In the genomic region with DNA sequence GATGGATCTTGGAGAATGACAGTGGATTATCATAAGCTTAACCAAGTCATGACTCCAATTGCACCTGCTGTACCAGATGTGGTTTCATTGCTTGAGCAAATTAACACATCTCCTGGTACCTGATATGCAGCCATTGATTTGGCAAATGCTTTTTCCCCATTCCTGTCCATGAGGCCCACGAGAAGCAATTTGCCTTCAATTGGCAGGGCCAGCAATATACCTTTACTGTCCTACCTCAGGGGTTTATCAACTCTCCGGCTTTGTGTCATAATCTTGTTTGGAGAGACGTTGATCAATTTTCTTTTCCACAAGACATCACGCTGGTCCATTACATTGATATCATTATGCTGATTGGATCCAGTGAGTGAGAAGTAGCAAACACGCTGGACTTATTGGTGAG, we compare ENCODE assay signal across 19 cellular contexts.
"Had no signal": no experiment of that assay in that cellular context is flagged by ENCODE, and none has a peak within 500 bp of the region (broad histone marks: within the 10 kb centered on the region; RNA-seq: fewer than 3 reads in every experiment).

No MANE protein-coding gene starts in this region.

- H3K4me1 ChIP-seq: colonic mucosa, esophagus muscularis mucosa, gastrocnemius medialis, heart right ventricle, left lung, lower lobe of right lung had no signal

- ATAC-seq: foreskin keratinocyte, gastrocnemius medialis, heart right ventricle, left cardiac atrium, left lung, left ventricle myocardium superior, lower lobe of right lung, mucosa of descending colon had no signal

- H3K27ac ChIP-seq: colonic mucosa, dorsolateral prefrontal cortex, esophagus muscularis mucosa, foreskin keratinocyte, gastrocnemius medialis, heart right ventricle, left lung, lower lobe of right lung had no signal

- DNase-seq: colonic mucosa; cortex of kidney; dorsolateral prefrontal cortex; effector CD4-positive, alpha-beta T cell; effector memory CD4-positive, alpha-beta T cell; foreskin keratinocyte; gastrocnemius medialis; glutamatergic neuron; head of caudate nucleus; heart right ventricle; hippocampal formation; left cardiac atrium; left lung; left ventricle myocardium superior; lower lobe of right lung; mesenchymal stem cell; mucosa of descending colon; naive B cell had no signal

- H3K4me3 ChIP-seq: colonic mucosa, dorsolateral prefrontal cortex, esophagus muscularis mucosa, gastrocnemius medialis, heart right ventricle, left lung, lower lobe of right lung, mucosa of descending colon had no signal

- H3K9me3 ChIP-seq: colonic mucosa, esophagus muscularis mucosa, gastrocnemius medialis, heart right ventricle, left lung, lower lobe of right lung, mucosa of descending colon had no signal

- H3K36me3 ChIP-seq: colonic mucosa, esophagus muscularis mucosa, gastrocnemius medialis, heart right ventricle, left lung, lower lobe of right lung had no signal
